26 cellular contexts compared by ENCODE assay signal in the genomic region with DNA sequence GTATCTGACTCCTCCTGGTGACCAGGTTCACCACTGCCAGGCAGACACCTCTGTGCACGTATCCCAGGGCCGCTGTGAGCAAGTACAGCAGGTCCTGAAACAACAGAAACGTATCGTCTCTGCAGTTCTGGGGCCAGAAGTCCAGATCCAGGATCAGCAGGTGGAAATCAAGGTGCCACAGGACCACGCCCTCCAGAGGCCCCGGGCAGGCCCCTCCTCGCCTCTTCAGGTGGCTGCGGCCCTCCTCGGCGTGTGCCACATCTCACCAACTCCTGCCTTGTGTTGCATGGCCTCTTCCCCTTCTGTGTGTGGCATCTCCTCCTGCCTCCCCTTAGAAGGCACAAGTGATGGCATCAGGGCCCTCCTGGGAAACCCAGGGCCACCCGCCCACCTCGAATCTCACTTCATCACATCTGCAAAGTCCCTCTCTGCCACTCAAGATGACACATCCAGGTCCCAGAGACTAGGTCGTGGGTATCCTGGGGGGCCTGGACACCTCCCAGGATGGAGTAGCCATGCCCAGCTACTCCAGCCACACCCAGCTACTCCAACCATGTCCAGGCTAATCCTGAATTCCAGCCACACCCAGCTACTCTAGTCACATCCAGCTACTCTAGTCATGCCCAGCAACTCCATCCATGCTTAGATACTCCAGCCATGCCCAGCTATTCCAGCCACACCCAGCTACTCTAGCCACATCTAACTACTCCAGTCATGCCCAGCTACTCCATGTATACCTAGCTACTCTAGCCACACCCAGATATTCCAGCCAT. TPM values are rescaled to one million over a fixed set of nuclear protein-coding genes. Genes with fewer than 3 reads are reported as not detected.
A peak's percentile ranks its signal among the peaks of the same experiment; 100 is the strongest.
DNase-seq lines count a peak whose midpoint lies in the region; ATAC-seq and TF ChIP-seq lines count a peak whose summit lies in the region.
"Had no signal": no experiment of that assay in that cellular context is flagged by ENCODE, and none has a peak within 500 bp of the region (broad histone marks: within the 10 kb centered on the region; RNA-seq: fewer than 3 reads in every experiment).

No MANE protein-coding gene starts in this region.

- no peaks in the 10 kb centered on the region for H3K9me3 Mint-ChIP-seq in CD8-positive, alpha-beta T cell

- TF ChIP-seq EP300 in esophagus muscularis mucosa (IDR thresholded peaks at IDR 0.05), result no peak

- H3K4me3 ChIP-seq in CD8-positive, alpha-beta T cell (ENCODE audit: low read depth, low read length), result no peak overlapping the region
- no peak overlapping the region for H3K4me3 ChIP-seq in HEK293 (ENCODE audit: low read depth, low read length)
- H3K4me3 ChIP-seq in esophagus muscularis mucosa, result no peak overlapping the region
- no peak overlapping the region for H3K4me3 ChIP-seq in rectal smooth muscle tissue (ENCODE audit: low read length)
- H3K4me3 ChIP-seq in Peyer's patch, result no peak overlapping the region
- H3K4me3 ChIP-seq: left lung, neural progenitor cell, upper lobe of left lung had no signal

- H3K4me1 ChIP-seq in CD8-positive, alpha-beta T cell (ENCODE audit: insufficient read depth, low read length), result peaks cover 1% of the 10 kb centered on the region
- H3K4me1 ChIP-seq in HEK293 (ENCODE audit: control insufficient read depth, insufficient read depth, low read length) (no peaks in the 10 kb centered on the region), esophagus muscularis mucosa (peaks cover 4 to 15% (median 12%) of the 10 kb centered on the region in 4 donors), rectal smooth muscle tissue (ENCODE audit: control insufficient read depth, insufficient read depth, low read length) (peaks cover 5% of the 10 kb centered on the region), Peyer's patch (no peaks in the 10 kb centered on the region)
- H3K4me1 ChIP-seq: left lung, neural progenitor cell, upper lobe of left lung had no signal

- TF ChIP-seq POLR2A in esophagus muscularis mucosa (IDR thresholded peaks at IDR 0.05; ENCODE audit: low read depth), result no peak
- no peak for TF ChIP-seq POLR2A in Peyer's patch (IDR thresholded peaks at IDR 0.05)

- H3K27me3 ChIP-seq in CD8-positive, alpha-beta T cell (ENCODE audit: insufficient read depth, low read length), result no peaks in the 10 kb centered on the region
- H3K27me3 ChIP-seq in esophagus muscularis mucosa (no peaks in the 10 kb centered on the region), rectal smooth muscle tissue (ENCODE audit: control insufficient read depth, insufficient read depth, low read length) (no peaks in the 10 kb centered on the region), Peyer's patch (no peaks in the 10 kb centered on the region)
- H3K27me3 ChIP-seq: left lung, neural progenitor cell, upper lobe of left lung had no signal

- no peak overlapping the region for H3K27ac Mint-ChIP-seq in CD8-positive, alpha-beta T cell
- H3K27ac Mint-ChIP-seq: IgD-negative memory B cell, neural progenitor cell had no signal

- POLR2A ChIA-PET in CD8-positive, alpha-beta T cell (lab: Charles Lee), result interaction anchor here (0.7 kb wide), 1 partner anchor 105 kb away, joined by 4 read pairs; no protein-coding TSS in a partner anchor
- POLR2A ChIA-PET in HEK293 (lab: Yijun Ruan, JAX), result interaction anchor here (0.6 to 0.7 kb wide), 2 partner anchors 16 to 31 kb away, joined by 4 to 5 read pairs; no protein-coding TSS in a partner anchor

- H3K9me3 ChIP-seq in CD8-positive, alpha-beta T cell (ENCODE audit: low read length), result no peaks in the 10 kb centered on the region
- H3K9me3 ChIP-seq in HEK293 (ENCODE audit: control insufficient read depth, insufficient read depth, low read depth, low read length) (no peaks in the 10 kb centered on the region), esophagus muscularis mucosa (no peaks in the 10 kb centered on the region), Peyer's patch (no peaks in the 10 kb centered on the region)
- H3K9me3 ChIP-seq: SK-N-SH, upper lobe of left lung had no signal

- CTCF ChIA-PET in CD8-positive, alpha-beta T cell (lab: Charles Lee), result interaction anchor here (0.7 to 1.3 kb wide), 4 partner anchors 10 to 341 kb away, joined by 3 read pairs; no protein-coding TSS in a partner anchor
- CTCF ChIA-PET in HEK293 (lab: Yijun Ruan, JAX), result no interaction called here

- intact Hi-C loops in CD8-positive, alpha-beta T cell (cut with DNase I, micrococcal nuclease), result loop anchor here in 1 of 2 experiments (1.0 kb wide), 1 partner anchor 22 kb away; no protein-coding TSS in a partner anchor
- intact Hi-C loops in esophagus muscularis mucosa (cut with DNase I), result no loop called here

- ATAC-seq in CD8-positive, alpha-beta T cell, result peak; percentile 38
- ATAC-seq: left lung had no signal

- H3K36me3 Mint-ChIP-seq in CD8-positive, alpha-beta T cell, result peaks cover 32% of the 10 kb centered on the region

- no peaks in the 10 kb centered on the region for H3K4me1 Mint-ChIP-seq in CD8-positive, alpha-beta T cell (ENCODE audit: low read depth)
- H3K4me1 Mint-ChIP-seq: activated naive CD4-positive, alpha-beta T cell treated with anti-CD3 and anti-CD28 coated beads, Interleukin-2, amount 10 ng/mL, durations not matched to agents 7 days and 5 days; IgD-negative memory B cell; neural progenitor cell had no signal

- no peak overlapping the region for H3K9ac ChIP-seq in rectal smooth muscle tissue (ENCODE audit: low read length)
- H3K9ac ChIP-seq: neural progenitor cell, SK-N-SH had no signal

- no peak overlapping the region for H3K4me3 Mint-ChIP-seq in CD8-positive, alpha-beta T cell
- H3K4me3 Mint-ChIP-seq: activated naive CD4-positive, alpha-beta T cell treated with anti-CD3 and anti-CD28 coated beads, Interleukin-2, amount 10 ng/mL, durations not matched to agents 7 days and 5 days; activated T-helper 1 cell treated with anti-CD3 and anti-CD28 coated beads, Interleukin-12 subunit alpha, Interleukin-12 subunit beta, Interleukin-2, Interleukin-4 antibody, amounts not matched to agents 30 ng/mL and 10 ng/mL and 1 ng/mL, durations not matched to agents 14 hours and 24 hours and 36 hours; neural progenitor cell had no signal

- no peak for TF ChIP-seq CTCF in CD8-positive, alpha-beta T cell (IDR thresholded peaks at IDR 0.05)
- TF ChIP-seq CTCF in HEK293 (tag by site-specific recombination; IDR thresholded peaks at IDR 0.05) (no peak), esophagus muscularis mucosa (IDR thresholded peaks at IDR 0.05) (no peak), Peyer's patch (IDR thresholded peaks at IDR 0.05) (no peak)

- peak in 1 of 7 experiments; percentile 38 for DNase-seq in CD8-positive, alpha-beta T cell
- DNase-seq in esophagus muscularis mucosa (ENCODE audit: extremely low spot score) (no peak), Peyer's patch (no peak), amniotic stem cell (lab: John Stamatoyannopoulos, UW) (no peak), NCI-H146 treated with DMSO at 0.1 percent for 48 hours (lab: John Stamatoyannopoulos, UW; ENCODE audit: unreplicated experiment) (no peak)
- DNase-seq in activated CD4-positive, CD25-positive, alpha-beta regulatory T cell treated with anti-CD3 and anti-CD28 coated beads, Interleukin-2, amount 50 U/mL, for 72 hours, result no peak
- DNase-seq: activated CD4-positive, alpha-beta T cell treated with anti-CD3 and anti-CD28 coated beads, Interleukin-2, amount 50 U/mL, for 48 hours; activated CD4-positive, CD25-positive, alpha-beta regulatory T cell; activated naive CD4-positive, alpha-beta T cell treated with anti-CD3 and anti-CD28 coated beads, Interleukin-2, amount 10 ng/mL, durations not matched to agents 7 days and 5 days; anterior cingulate cortex; COR-L47; effector CD4-positive, alpha-beta T cell; left lung; mesendoderm; NCI-H187; NCI-H2171 treated with DMSO at 0.1 percent for 48 hours; NCI-H510A; stimulated activated CD4-positive, alpha-beta T cell treated with anti-CD3 and anti-CD28 coated beads, Interleukin-4, amount 100 ng/mL, for 4 hours; upper lobe of left lung had no signal

- H3K36me3 ChIP-seq in CD8-positive, alpha-beta T cell (ENCODE audit: insufficient read depth, low read length), result peaks cover 4% of the 10 kb centered on the region
- no peaks in the 10 kb centered on the region for H3K36me3 ChIP-seq in HEK293 (ENCODE audit: control insufficient read depth in 2 of 2, insufficient read depth in 1 of 2, low read length in 2 of 2)
- peaks cover 0 to 22% (median 8%) of the 10 kb centered on the region in 4 donors for H3K36me3 ChIP-seq in esophagus muscularis mucosa
- H3K36me3 ChIP-seq in rectal smooth muscle tissue (ENCODE audit: control insufficient read depth, insufficient read depth, low read length), result peaks cover 4% of the 10 kb centered on the region
- no peaks in the 10 kb centered on the region for H3K36me3 ChIP-seq in Peyer's patch
- H3K36me3 ChIP-seq: neural progenitor cell had no signal

- no peak overlapping the region for H3K27ac ChIP-seq in CD8-positive, alpha-beta T cell (ENCODE audit: low read depth, low read length)
- no peak overlapping the region for H3K27ac ChIP-seq in HEK293 (ENCODE audit: extremely low read depth, low read depth, low read length)
- H3K27ac ChIP-seq in esophagus muscularis mucosa (replicated peaks in 1 of 4), result peak overlapping the region; percentile 80 to 81 (median 80)
- peak overlapping the region; percentile 64 for H3K27ac ChIP-seq in rectal smooth muscle tissue (ENCODE audit: low read depth, low read length)
- H3K27ac ChIP-seq in Peyer's patch, result peak overlapping the region in 1 of 4 donors; percentile 24
- H3K27ac ChIP-seq: epithelial cell of prostate, left lung, neural progenitor cell, upper lobe of left lung had no signal

- H3K27me3 Mint-ChIP-seq in CD8-positive, alpha-beta T cell (ENCODE audit: low read depth), result no peaks in the 10 kb centered on the region
- H3K27me3 Mint-ChIP-seq: activated naive CD4-positive, alpha-beta T cell treated with anti-CD3 and anti-CD28 coated beads, Interleukin-2, amount 10 ng/mL, durations not matched to agents 7 days and 5 days; IgD-negative memory B cell had no signal

- WGBS in esophagus muscularis mucosa, result 94% methylated on average over 13 of the region's 13 CpGs

RNA-seq across cellular contexts. Expression of gene DNAAF5, which starts 52.6 kb away (rescaled TPM):
- 1 to 10 TPM; 4.3 to 4.9 TPM for total RNA-seq in CD8-positive, alpha-beta T cell
- total RNA-seq in esophagus muscularis mucosa (10 to 100 TPM; 21.2 to 32.7 (median 29.4) TPM), Peyer's patch (10 to 100 TPM; 26.8 to 75.8 (median 45.3) TPM)

RNA-seq across cellular contexts. Expression of gene PRKAR1B, which starts 53.2 kb away (rescaled TPM):
- total RNA-seq in CD8-positive, alpha-beta T cell, result 10 to 100 TPM; 16.6 to 20.2 TPM
- total RNA-seq in esophagus muscularis mucosa (10 to 100 TPM; 15.4 to 46.9 (median 31.4) TPM), Peyer's patch (10 to 100 TPM; 13.0 to 42.9 (median 17.0) TPM)

Comparison
In these comparisons a context has a peak if more than half of its experiments do, and no peak if none do; other contexts are left out.
1. H3K27ac ChIP-seq: peak in esophagus muscularis mucosa (4 of 4) and rectal smooth muscle tissue (single experiment); none in CD8-positive, alpha-beta T cell (single experiment) and HEK293 (single experiment).